In the genomic region with DNA sequence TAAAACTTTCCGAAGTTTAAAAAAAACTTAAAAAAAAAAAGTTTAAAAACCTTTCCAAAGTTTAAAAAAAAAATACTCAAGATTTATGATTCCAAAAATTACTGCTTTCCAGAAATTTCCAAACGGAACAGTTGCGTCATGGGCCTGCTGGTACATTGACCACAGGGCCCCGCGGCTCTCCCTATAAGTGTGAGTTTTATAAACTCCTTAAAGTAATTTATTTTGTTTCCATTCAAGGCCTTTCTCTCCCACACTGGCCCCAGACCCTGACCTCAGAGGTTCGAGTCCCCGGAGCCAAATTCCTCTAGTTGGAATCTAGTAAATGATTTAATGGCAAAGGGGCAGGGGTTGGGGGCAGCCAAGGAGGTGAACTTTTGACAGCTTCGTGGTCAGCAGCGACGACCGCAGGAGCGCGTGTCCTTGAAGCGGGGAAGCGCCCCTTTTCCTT, we compare ENCODE assay signal across 2 cellular contexts.
TF ChIP-seq lines count a peak whose summit lies in the region.

No MANE protein-coding gene starts in this region.

TF ChIP-seq in A549, 52 proteins besides CTCF, POLR2A, EP300 and RAD21 (continued from another document):
- TF ChIP-seq, protein P1, sequence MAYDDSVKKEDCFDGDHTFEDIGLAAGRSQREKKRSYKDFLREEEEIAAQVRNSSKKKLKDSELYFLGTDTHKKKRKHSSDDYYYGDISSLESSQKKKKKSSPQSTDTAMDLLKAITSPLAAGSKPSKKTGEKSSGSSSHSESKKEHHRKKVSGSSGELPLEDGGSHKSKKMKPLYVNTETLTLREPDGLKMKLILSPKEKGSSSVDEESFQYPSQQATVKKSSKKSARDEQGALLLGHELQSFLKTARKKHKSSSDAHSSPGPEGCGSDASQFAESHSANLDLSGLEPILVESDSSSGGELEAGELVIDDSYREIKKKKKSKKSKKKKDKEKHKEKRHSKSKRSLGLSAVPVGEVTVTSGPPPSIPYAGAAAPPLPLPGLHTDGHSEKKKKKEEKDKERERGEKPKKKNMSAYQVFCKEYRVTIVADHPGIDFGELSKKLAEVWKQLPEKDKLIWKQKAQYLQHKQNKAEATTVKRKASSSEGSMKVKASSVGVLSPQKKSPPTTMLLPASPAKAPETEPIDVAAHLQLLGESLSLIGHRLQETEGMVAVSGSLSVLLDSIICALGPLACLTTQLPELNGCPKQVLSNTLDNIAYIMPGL (CRISPR knock-in tag; IDR thresholded peaks at IDR 0.05; ENCODE audit: borderline replicate concordance) = no peak
- TF ChIP-seq FOSB (CRISPR knock-in tag; IDR thresholded peaks at IDR 0.05) (no peak), GATA3 (IDR thresholded peaks at IDR 0.05; ENCODE audit: borderline replicate concordance) (no peak), CHD2 (IDR thresholded peaks at IDR 0.05; ENCODE audit: low read length, partially characterized antibody) (no peak), MYC (IDR thresholded peaks at IDR 0.05; ENCODE audit: borderline replicate concordance, low read length) (no peak), ZSCAN20 (CRISPR knock-in tag; IDR thresholded peaks at IDR 0.05) (no peak), PHF8 (IDR thresholded peaks at IDR 0.05; ENCODE audit: borderline replicate concordance, low read depth) (no peak), TP53 (CRISPR knock-in tag; IDR thresholded peaks at IDR 0.05) (no peak), RNF2 (IDR thresholded peaks at IDR 0.05; ENCODE audit: borderline replicate concordance, low read depth) (no peak), JUN (IDR thresholded peaks at IDR 0.05) (no peak), FOXS1 (CRISPR knock-in tag; IDR thresholded peaks at IDR 0.05) (no peak), MAFK (IDR thresholded peaks at IDR 0.05; ENCODE audit: partially characterized antibody) (no peak), HEYL (CRISPR knock-in tag; IDR thresholded peaks at IDR 0.05) (no peak)
- TF ChIP-seq, protein P2, sequence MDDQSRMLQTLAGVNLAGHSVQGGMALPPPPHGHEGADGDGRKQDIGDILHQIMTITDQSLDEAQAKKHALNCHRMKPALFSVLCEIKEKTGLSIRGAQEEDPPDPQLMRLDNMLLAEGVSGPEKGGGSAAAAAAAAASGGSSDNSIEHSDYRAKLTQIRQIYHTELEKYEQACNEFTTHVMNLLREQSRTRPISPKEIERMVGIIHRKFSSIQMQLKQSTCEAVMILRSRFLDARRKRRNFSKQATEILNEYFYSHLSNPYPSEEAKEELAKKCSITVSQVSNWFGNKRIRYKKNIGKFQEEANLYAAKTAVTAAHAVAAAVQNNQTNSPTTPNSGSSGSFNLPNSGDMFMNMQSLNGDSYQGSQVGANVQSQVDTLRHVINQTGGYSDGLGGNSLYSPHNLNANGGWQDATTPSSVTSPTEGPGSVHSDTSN (IDR thresholded peaks at IDR 0.05) = no peak

TF ChIP-seq in IMR-90, 13 proteins besides CTCF, POLR2A, EP300 and RAD21 (continued from another document):
- TF ChIP-seq, protein P3, sequence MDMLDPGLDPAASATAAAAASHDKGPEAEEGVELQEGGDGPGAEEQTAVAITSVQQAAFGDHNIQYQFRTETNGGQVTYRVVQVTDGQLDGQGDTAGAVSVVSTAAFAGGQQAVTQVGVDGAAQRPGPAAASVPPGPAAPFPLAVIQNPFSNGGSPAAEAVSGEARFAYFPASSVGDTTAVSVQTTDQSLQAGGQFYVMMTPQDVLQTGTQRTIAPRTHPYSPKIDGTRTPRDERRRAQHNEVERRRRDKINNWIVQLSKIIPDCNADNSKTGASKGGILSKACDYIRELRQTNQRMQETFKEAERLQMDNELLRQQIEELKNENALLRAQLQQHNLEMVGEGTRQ (IDR thresholded peaks at IDR 0.05; ENCODE audit: low read depth, low read length) = no peak
- TF ChIP-seq RFX5 (IDR thresholded peaks at IDR 0.05; ENCODE audit: low read depth, low read length) = no peak
- TF ChIP-seq MAFK (IDR thresholded peaks at IDR 0.05; ENCODE audit: low read depth, low read length) = no peak
- TF ChIP-seq CEBPB (IDR thresholded peaks at IDR 0.05; ENCODE audit: low read depth, low read length) = no peak; the same call in 1 of the 2 replicates
- no peak for TF ChIP-seq NFE2L2 (IDR thresholded peaks at IDR 0.05; ENCODE audit: low read depth, low read length)
- TF ChIP-seq, protein P4, sequence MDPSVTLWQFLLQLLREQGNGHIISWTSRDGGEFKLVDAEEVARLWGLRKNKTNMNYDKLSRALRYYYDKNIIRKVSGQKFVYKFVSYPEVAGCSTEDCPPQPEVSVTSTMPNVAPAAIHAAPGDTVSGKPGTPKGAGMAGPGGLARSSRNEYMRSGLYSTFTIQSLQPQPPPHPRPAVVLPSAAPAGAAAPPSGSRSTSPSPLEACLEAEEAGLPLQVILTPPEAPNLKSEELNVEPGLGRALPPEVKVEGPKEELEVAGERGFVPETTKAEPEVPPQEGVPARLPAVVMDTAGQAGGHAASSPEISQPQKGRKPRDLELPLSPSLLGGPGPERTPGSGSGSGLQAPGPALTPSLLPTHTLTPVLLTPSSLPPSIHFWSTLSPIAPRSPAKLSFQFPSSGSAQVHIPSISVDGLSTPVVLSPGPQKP (IDR thresholded peaks at IDR 0.05; ENCODE audit: borderline replicate concordance, low read depth, low read length) = no peak
- no peak for TF ChIP-seq BHLHE40 (IDR thresholded peaks at IDR 0.05; ENCODE audit: low read depth, low read length)
- no peak for TF ChIP-seq SMC3 (IDR thresholded peaks at IDR 0.05; ENCODE audit: low read depth, low read length)
